In genomic region chr7:99980448-99980872, GRCh38 we compare ENCODE assay signal across 9 cellular contexts. TPM values are rescaled to one million over a fixed set of nuclear protein-coding genes. Genes with fewer than 3 reads are reported as not detected.
DNase-seq lines count a peak whose midpoint lies in the region; ATAC-seq and TF ChIP-seq lines count a peak whose summit lies in the region.
"Not testable (repeated sequence)": the region's sequence is repeated elsewhere in the genome, so short reads cannot be mapped to it uniquely, and the experiment has no call there.
"Had no signal": no experiment of that assay in that cellular context is flagged by ENCODE, and none has a peak within 500 bp of the region (broad histone marks: within the 10 kb centered on the region; RNA-seq: fewer than 3 reads in every experiment).

No MANE protein-coding gene starts in this region.

- BruUV-seq in PC-3 (replicated peaks; lab: Mats Ljungman, UMichigan), result not testable (repeated sequence)

- not testable (repeated sequence) for H3K4me3 Mint-ChIP-seq in activated T-cell treated with anti-CD3 and anti-CD28 coated beads, Interleukin-2, amount 50 U/mL, for 4 hours; stimulated activated naive CD8-positive, alpha-beta T cell treated with anti-CD3 and anti-CD28 coated beads, Interleukin-15, amount 100 ng/mL, for 72 hours
- H3K4me3 Mint-ChIP-seq in glutamatergic neuron (ENCODE audit: unreplicated experiment), result peak overlapping the region; percentile 13

- intact Hi-C loops in PC-3 (cut with micrococcal nuclease), result not testable (repeated sequence)

- not testable (repeated sequence) for H2AFZ ChIP-seq in PC-3 (ENCODE audit: low read length); neuronal stem cell (ENCODE audit: low read length)

- H2BK120ac ChIP-seq in neuronal stem cell (ENCODE audit: low read depth, low read length), result not testable (repeated sequence)

- not testable (repeated sequence) for H3K36me3 Mint-ChIP-seq in activated T-cell treated with anti-CD3 and anti-CD28 coated beads, Interleukin-2, amount 50 U/mL, for 4 hours (ENCODE audit: insufficient read depth); glutamatergic neuron (ENCODE audit: unreplicated experiment)

- not testable (repeated sequence) for H3K79me1 ChIP-seq in neuronal stem cell (ENCODE audit: low read depth, low read length)

- not testable (repeated sequence) for H3K4me1 ChIP-seq in PC-3 (ENCODE audit: insufficient read depth, low read length); neuronal stem cell (ENCODE audit: control insufficient read depth in 2 of 2, insufficient read depth in 1 of 2, low read depth in 1 of 2, low read length in 2 of 2)

- not testable (repeated sequence) for H2AK5ac ChIP-seq in neuronal stem cell (ENCODE audit: low read depth, low read length)

- not testable (repeated sequence) for H2BK15ac ChIP-seq in neuronal stem cell (ENCODE audit: low read length)

- peaks cover 13% of the 10 kb centered on the region for H3K27me3 Mint-ChIP-seq in activated T-cell treated with anti-CD3 and anti-CD28 coated beads, Interleukin-2, amount 50 U/mL, for 4 hours (ENCODE audit: low read depth)
- not testable (repeated sequence) for H3K27me3 Mint-ChIP-seq in glutamatergic neuron (ENCODE audit: unreplicated experiment)
- peaks cover 12% of the 10 kb centered on the region for H3K27me3 Mint-ChIP-seq in stimulated activated naive CD8-positive, alpha-beta T cell treated with anti-CD3 and anti-CD28 coated beads, Interleukin-15, amount 100 ng/mL, for 72 hours

- not testable (repeated sequence) for H3K4me2 ChIP-seq in PC-3 (ENCODE audit: low read length); neuronal stem cell (ENCODE audit: insufficient read depth, low read length, poor library complexity, severe bottlenecking)

- WGBS in neuronal stem cell (ENCODE audit: extremely low coverage in 2 of 2, insufficient read length in 2 of 2, insufficient replicate concordance in 1 of 2), 2 donors, result no CpG with 5 or more reads among the region's 4 CpGs

- H3K9me2 ChIP-seq in PC-3 (replicated peaks; ENCODE audit: low read length), result not testable (repeated sequence)

- CTCF ChIA-PET in PC-3 (lab: Charles Lee), result interaction anchor here (0.7 kb wide), 1 partner anchor 67 kb away, joined by 3 read pairs; no protein-coding TSS in a partner anchor

- not testable (repeated sequence) for H4K91ac ChIP-seq in neuronal stem cell (ENCODE audit: low read depth, low read length, poor library complexity)

- TF ChIP-seq CTCF in PC-3 (conservative IDR thresholded peaks at IDR 0.05; ENCODE audit: low read depth, low read length); glutamatergic neuron (IDR thresholded peaks at IDR 0.05; ENCODE audit: partially characterized antibody, unreplicated experiment): not testable (repeated sequence)

- H3K4ac ChIP-seq in neuronal stem cell (ENCODE audit: low read length), result not testable (repeated sequence)

- not testable (repeated sequence) for H3K27ac ChIP-seq in PC-3 (ENCODE audit: low read length); neuronal stem cell (replicated peaks; ENCODE audit: low read length)

- H3K27me3 ChIP-seq in PC-3 (ENCODE audit: low read length); neuronal stem cell (ENCODE audit: control insufficient read depth in 3 of 3, insufficient read depth in 3 of 3, low read depth in 1 of 3, low read length in 3 of 3): not testable (repeated sequence)

- H2BK12ac ChIP-seq in neuronal stem cell (ENCODE audit: low read length), result not testable (repeated sequence)

- H3K4me3 ChIP-seq in PC-3 (ENCODE audit: low read length); neuronal stem cell (ENCODE audit: low read length in 2 of 2): not testable (repeated sequence)

- peak overlapping the region; percentile 47 for H3K14ac ChIP-seq in neuronal stem cell (ENCODE audit: low read length)

- not testable (repeated sequence) for H3K79me2 ChIP-seq in PC-3 (ENCODE audit: low read length)

- not testable (repeated sequence) for H4K8ac ChIP-seq in neuronal stem cell (ENCODE audit: low read depth, low read length)

- H3K9me3 ChIP-seq in PC-3 (ENCODE audit: low read length); neuronal stem cell (replicated peaks in 1 of 2; ENCODE audit: control insufficient read depth in 2 of 2, insufficient read depth in 1 of 2, low read depth in 1 of 2, low read length in 2 of 2): not testable (repeated sequence)

- POLR2A ChIA-PET in PC-3 (lab: Charles Lee; ENCODE audit: unreplicated experiment), result not testable (repeated sequence)

- ATAC-seq in GM18511 (IDR thresholded peaks at IDR 0.05; ENCODE audit: unreplicated experiment), result peak; percentile 69
- peak; percentile 24 for ATAC-seq in GM21576 (IDR thresholded peaks at IDR 0.05; ENCODE audit: unreplicated experiment)
- ATAC-seq in HG03378 (IDR thresholded peaks at IDR 0.05; ENCODE audit: unreplicated experiment), result peak; percentile 72
- peak; percentile 35 for ATAC-seq in PC-3
- peak; percentile 14 to 28 for ATAC-seq in activated T-cell treated with anti-CD3 and anti-CD28 coated beads, Interleukin-2, amount 50 U/mL, for 4 hours
- peak; percentile 48 for ATAC-seq in stimulated activated naive CD8-positive, alpha-beta T cell treated with anti-CD3 and anti-CD28 coated beads, Interleukin-15, amount 100 ng/mL, for 72 hours

- not testable (repeated sequence) for DNase-seq in PC-3; activated T-cell treated with anti-CD3 and anti-CD28 coated beads, Interleukin-2, amount 50 U/mL, for 4 hours; glutamatergic neuron; neuronal stem cell (ENCODE audit: low spot score); stimulated activated naive CD8-positive, alpha-beta T cell treated with anti-CD3 and anti-CD28 coated beads, Interleukin-15, amount 100 ng/mL, for 72 hours

- not testable (repeated sequence) for H3K36me3 ChIP-seq in PC-3 (ENCODE audit: low read depth, low read length); neuronal stem cell (replicated peaks in 1 of 2; ENCODE audit: control insufficient read depth in 2 of 2, insufficient read depth in 2 of 2, low read length in 2 of 2)

- H4K20me1 ChIP-seq in PC-3 (ENCODE audit: low read length), result not testable (repeated sequence)

- not testable (repeated sequence) for H3K23ac ChIP-seq in neuronal stem cell (ENCODE audit: low read depth, low read length, poor library complexity)

- H2BK5ac ChIP-seq in neuronal stem cell (ENCODE audit: low read length), result not testable (repeated sequence)

- H3K9ac ChIP-seq in PC-3 (ENCODE audit: low read length); neuronal stem cell (ENCODE audit: low read depth, low read length, poor library complexity): not testable (repeated sequence)

- H3K9me3 Mint-ChIP-seq in activated T-cell treated with anti-CD3 and anti-CD28 coated beads, Interleukin-2, amount 50 U/mL, for 4 hours; glutamatergic neuron (ENCODE audit: unreplicated experiment); stimulated activated naive CD8-positive, alpha-beta T cell treated with anti-CD3 and anti-CD28 coated beads, Interleukin-15, amount 100 ng/mL, for 72 hours: not testable (repeated sequence)

- H3K18ac ChIP-seq in neuronal stem cell (ENCODE audit: low read length), result peak overlapping the region; percentile 65

- H3F3A ChIP-seq in PC-3 (ENCODE audit: low read length, unreplicated experiment), result not testable (repeated sequence)

- not testable (repeated sequence) for H3K4me1 Mint-ChIP-seq in activated T-cell treated with anti-CD3 and anti-CD28 coated beads, Interleukin-2, amount 50 U/mL, for 4 hours (ENCODE audit: low read depth)
- peaks cover 18% of the 10 kb centered on the region for H3K4me1 Mint-ChIP-seq in glutamatergic neuron (ENCODE audit: low read depth, unreplicated experiment)
- peaks cover 12% of the 10 kb centered on the region for H3K4me1 Mint-ChIP-seq in stimulated activated naive CD8-positive, alpha-beta T cell treated with anti-CD3 and anti-CD28 coated beads, Interleukin-15, amount 100 ng/mL, for 72 hours

- peak overlapping the region; percentile 60 for H3K27ac Mint-ChIP-seq in glutamatergic neuron (ENCODE audit: unreplicated experiment)
- H3K27ac Mint-ChIP-seq in stimulated activated naive CD8-positive, alpha-beta T cell treated with anti-CD3 and anti-CD28 coated beads, Interleukin-15, amount 100 ng/mL, for 72 hours, result not testable (repeated sequence)

RNA-seq across cellular contexts. Expression of gene AZGP1, which starts 4.6 kb away (rescaled TPM):
- 0.18 TPM in 1 of 2 replicates, not detected in the other for total RNA-seq in PC-3 (2014; rRNA removed)
- under 1 TPM; 0.34 to 0.63 (median 0.46) TPM for total RNA-seq in activated T-cell treated with anti-CD3 and anti-CD28 coated beads, Interleukin-2, amount 50 U/mL, for 4 hours
- 0.44 TPM for total RNA-seq in glutamatergic neuron (ENCODE audit: unreplicated experiment)
- polyA plus RNA-seq in neuronal stem cell (2013, experiment 1 of 2), result not detected
- polyA plus RNA-seq in neuronal stem cell (2013, experiment 2 of 2), result not detected

RNA-seq across cellular contexts. Expression of gene ZKSCAN1, which starts 34.9 kb away (rescaled TPM):
- total RNA-seq in PC-3 (2014; rRNA removed), result 13.6 and 13.9 TPM in 2 replicates
- 10 to 100 TPM; 30.9 to 32.8 (median 32.3) TPM for total RNA-seq in activated T-cell treated with anti-CD3 and anti-CD28 coated beads, Interleukin-2, amount 50 U/mL, for 4 hours
- 127 TPM for total RNA-seq in glutamatergic neuron (ENCODE audit: unreplicated experiment)
- polyA plus RNA-seq in neuronal stem cell (2013, experiment 1 of 2), result 21.4 TPM
- polyA plus RNA-seq in neuronal stem cell (2013, experiment 2 of 2), result 21.8 TPM

RNA-seq across cellular contexts. Expression of gene GJC3, which starts 51.0 kb away (rescaled TPM):
- total RNA-seq in PC-3 (2014; rRNA removed) (0.18 TPM in 1 of 2 replicates, not detected in the other), glutamatergic neuron (ENCODE audit: unreplicated experiment) (not detected)
- total RNA-seq in activated T-cell treated with anti-CD3 and anti-CD28 coated beads, Interleukin-2, amount 50 U/mL, for 4 hours, result under 1 TPM; 0.24 to 0.40 (median 0.29) TPM
- 0.15 TPM for polyA plus RNA-seq in neuronal stem cell (2013, experiment 1 of 2)
- polyA plus RNA-seq in neuronal stem cell (2013, experiment 2 of 2), result 0.32 TPM
- total RNA-seq: MCF 10A had no signal

Comparison
In these comparisons a context has a peak if more than half of its experiments do, and no peak if none do; other contexts are left out.
1. ATAC-seq: peak in every context shown above with its lines; median percentile 72 in HG03378; 69 in GM18511; 48 in stimulated activated naive CD8-positive, alpha-beta T cell treated with anti-CD3 and anti-CD28 coated beads, Interleukin-15, amount 100 ng/mL, for 72 hours; 35 in PC-3; 24 in GM21576; 21 in activated T-cell treated with anti-CD3 and anti-CD28 coated beads, Interleukin-2, amount 50 U/mL, for 4 hours.